In the genomic region with DNA sequence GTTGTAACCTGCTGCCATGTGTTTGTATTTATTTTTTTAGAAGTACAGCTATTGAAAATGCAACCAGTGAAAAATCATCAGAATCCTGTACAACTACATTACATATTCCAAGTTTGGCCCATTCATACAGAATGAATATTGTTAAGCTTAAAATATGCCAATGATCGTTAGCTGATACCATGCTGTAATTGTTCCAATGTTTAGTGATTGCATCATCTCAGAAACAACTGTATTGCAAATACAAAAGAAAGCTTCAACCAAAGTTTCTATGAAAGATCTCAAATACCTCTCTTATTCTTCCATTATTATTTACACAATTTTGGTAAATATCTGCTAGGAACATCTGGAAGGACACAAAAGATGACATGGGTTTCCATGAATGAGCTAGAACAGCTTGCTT, we compare ENCODE assay signal across 17 cellular contexts. TPM values are rescaled to one million over a fixed set of nuclear protein-coding genes. Genes with fewer than 3 reads are reported as not detected.
DNase-seq lines count a peak whose midpoint lies in the region; ATAC-seq and TF ChIP-seq lines count a peak whose summit lies in the region.
"Had no signal": no experiment of that assay in that cellular context is flagged by ENCODE, and none has a peak within 500 bp of the region (broad histone marks: within the 10 kb centered on the region; RNA-seq: fewer than 3 reads in every experiment).

No MANE protein-coding gene starts in this region.

- no peak overlapping the region for H3K18ac ChIP-seq in IMR-90 (ENCODE audit: low read depth, low read length)

- no peak overlapping the region for H2BK15ac ChIP-seq in IMR-90 (ENCODE audit: low read depth, low read length)

- H3K27ac ChIP-seq in IMR-90 (ENCODE audit: insufficient read depth, low read length) (no peak overlapping the region), tibial nerve (no peak overlapping the region)

- no peak overlapping the region for H3K4ac ChIP-seq in IMR-90 (ENCODE audit: low read depth, low read length)

- H2BK120ac ChIP-seq in IMR-90 (ENCODE audit: low read depth, low read length): no peak overlapping the region

- no TSS peak for BruUV-seq in IMR-90 (replicated peaks; lab: Mats Ljungman, UMichigan)

- no peak overlapping the region for H3K23ac ChIP-seq in IMR-90 (ENCODE audit: low read depth, low read length)

- TF ChIP-seq RAD21 in IMR-90 (IDR thresholded peaks at IDR 0.05; ENCODE audit: low read length): no peak

- H3K4me3 ChIP-seq in IMR-90 (ENCODE audit: insufficient read depth, low read depth, low read length) (no peak overlapping the region), adipocyte (ENCODE audit: low read length) (no peak overlapping the region), fibroblast of the aortic adventitia (ENCODE audit: low read depth, low read length) (no peak overlapping the region), tibial nerve (no peak overlapping the region)
- H3K4me3 ChIP-seq: GM23338 had no signal

- ATAC-seq in IMR-90 (ENCODE audit: low read depth) (no peak), GM21717 (IDR thresholded peaks at IDR 0.05; ENCODE audit: unreplicated experiment) (no peak)
- ATAC-seq: GM23338, HCT116 had no signal

- no peak for DNase-seq in IMR-90
- DNase-seq in adipocyte (ENCODE audit: low read depth): peak; percentile 51
- DNase-seq in fibroblast of gingiva (ENCODE audit: low read depth): peak; percentile 65
- peak; percentile 25 for DNase-seq in fibroblast of the aortic adventitia (ENCODE audit: low read depth)
- DNase-seq in dermis blood vessel endothelial cell: no peak
- DNase-seq in erythroblast (lab: John Stamatoyannopoulos, UW): no peak
- no peak for DNase-seq in tibial nerve (ENCODE audit: low spot score in 2 of 2)
- DNase-seq: C1 segment of cervical spinal cord; Calu3; CD4-positive, alpha-beta memory T cell; COR-L47; DMS79 treated with DMSO at 0.1 percent for 48 hours; GF-D8; H9 had no signal

- POLR2A ChIA-PET in IMR-90 (lab: Charles Lee; ENCODE audit: unreplicated experiment): no interaction called here

- H2BK20ac ChIP-seq in IMR-90 (ENCODE audit: low read depth, low read length): no peak overlapping the region

- no peak overlapping the region for H3K9ac ChIP-seq in IMR-90 (ENCODE audit: low read depth, low read length)
- no peak overlapping the region for H3K9ac ChIP-seq in adipocyte (ENCODE audit: low read length)

- H4K20me1 ChIP-seq in IMR-90 (ENCODE audit: insufficient read depth, low read length): no peaks in the 10 kb centered on the region

- H2AK5ac ChIP-seq in IMR-90 (ENCODE audit: low read depth, low read length): no peak overlapping the region

- in situ Hi-C loops in IMR-90 (cut with MboI; ENCODE audit: low sequenced_read_pairs): no loop called here

- H3K79me1 ChIP-seq in IMR-90 (ENCODE audit: low read depth in 1 of 2, low read length in 2 of 2): no peaks in the 10 kb centered on the region

- no peak for TF ChIP-seq CTCF in IMR-90 (conservative IDR thresholded peaks at IDR 0.05; ENCODE audit: low read depth, low read length)
- TF ChIP-seq CTCF in fibroblast of the aortic adventitia (IDR thresholded peaks at IDR 0.05; ENCODE audit: insufficient read depth, low read length): no peak
- TF ChIP-seq CTCF in tibial nerve (IDR thresholded peaks at IDR 0.05): no peak

- H3K9me3 ChIP-seq in IMR-90 (ENCODE audit: control insufficient read depth, insufficient read depth, low read length) (no peaks in the 10 kb centered on the region), adipocyte (ENCODE audit: control insufficient read depth, low read length) (no peaks in the 10 kb centered on the region), tibial nerve (peaks cover 0 to 6% (median 0%) of the 10 kb centered on the region in 4 donors)

- H2BK5ac ChIP-seq in IMR-90 (ENCODE audit: low read depth, low read length, poor library complexity, severe bottlenecking): no peak overlapping the region

- no peak for TF ChIP-seq EP300 in tibial nerve (IDR thresholded peaks at IDR 0.05)

- intact Hi-C loops in IMR-90 (cut with micrococcal nuclease): no loop called here

- H2AFZ ChIP-seq in IMR-90 (replicated peaks; ENCODE audit: low read length, poor library complexity): no peak overlapping the region
- H2AFZ ChIP-seq: GM23338 had no signal

- H3K4me1 ChIP-seq in IMR-90 (ENCODE audit: control insufficient read depth, insufficient read depth, low read length) (no peaks in the 10 kb centered on the region), adipocyte (ENCODE audit: control insufficient read depth, insufficient read depth, low read length) (no peaks in the 10 kb centered on the region), tibial nerve (no peaks in the 10 kb centered on the region)

- dilution Hi-C loops in IMR-90 (cut with HindIII; ENCODE audit: low sequenced_read_pairs, unreplicated experiment): no loop called here

- no peak overlapping the region for H3K56ac ChIP-seq in IMR-90 (ENCODE audit: extremely low read depth, insufficient read depth, low read length)

- H4K8ac ChIP-seq in IMR-90 (ENCODE audit: low read depth in 2 of 2, low read length in 2 of 2): no peak overlapping the region

- H4K91ac ChIP-seq in IMR-90 (ENCODE audit: insufficient read depth, low read depth, low read length): no peak overlapping the region

- no CpG with 5 or more reads among the region's 1 CpG for WGBS in IMR-90 (ENCODE audit: extremely low coverage in 2 of 2, insufficient read length in 1 of 2), 2 experiments
- 32 to 35% methylated on average over 1 of the region's 1 CpG for WGBS in tibial nerve, 2 donors

- no peak overlapping the region for H4K5ac ChIP-seq in IMR-90 (ENCODE audit: low read depth, low read length)

- TF ChIP-seq POLR2A in IMR-90 (IDR thresholded peaks at IDR 0.05; ENCODE audit: low read depth, low read length) (no peak), erythroblast (IDR thresholded peaks at IDR 0.05; ENCODE audit: low read length) (no peak), tibial nerve (IDR thresholded peaks at IDR 0.05) (no peak)

- no peak overlapping the region for H2AK9ac ChIP-seq in IMR-90 (replicated peaks; ENCODE audit: low read depth, low read length, poor library complexity)

- H3K4me2 ChIP-seq in IMR-90 (ENCODE audit: low read depth, low read length): no peak overlapping the region
- H3K4me2 ChIP-seq: GM23338 had no signal

- H3K36me3 ChIP-seq in IMR-90 (ENCODE audit: control insufficient read depth, insufficient read depth, low read length) (no peaks in the 10 kb centered on the region), adipocyte (ENCODE audit: control insufficient read depth, insufficient read depth, low read length, severe bottlenecking) (no peaks in the 10 kb centered on the region), tibial nerve (no peaks in the 10 kb centered on the region)

- CTCF ChIA-PET in IMR-90 (lab: Yijun Ruan, JAX): no interaction called here

- no peak overlapping the region for H3K14ac ChIP-seq in IMR-90 (replicated peaks; ENCODE audit: low read depth, low read length)

- no peaks in the 10 kb centered on the region for H3K27me3 ChIP-seq in IMR-90 (ENCODE audit: control insufficient read depth, insufficient read depth, low read length)
- no peaks in the 10 kb centered on the region for H3K27me3 ChIP-seq in adipocyte (replicated peaks; ENCODE audit: control insufficient read depth, insufficient read depth, low read length)
- no peaks in the 10 kb centered on the region for H3K27me3 ChIP-seq in tibial nerve

- H3K9me1 ChIP-seq in IMR-90 (ENCODE audit: insufficient read depth, low read length): no peaks in the 10 kb centered on the region

TF ChIP-seq in IMR-90, 13 proteins besides CTCF, POLR2A, EP300 and RAD21:
- TF ChIP-seq CHD1 (IDR thresholded peaks at IDR 0.05; ENCODE audit: low read depth, low read length): no peak
- TF ChIP-seq CEBPB (IDR thresholded peaks at IDR 0.05; ENCODE audit: low read depth, low read length): peak; percentile 82

RNA-seq across cellular contexts. Expression of a gene that starts 51.6 kb away (rescaled TPM):
- total RNA-seq in IMR-90 (2012; rRNA removed) (400 and 423 TPM in 2 replicates), fibroblast of the aortic adventitia (ENCODE audit: low replicate concordance) (91.2 and 203 TPM in 2 replicates), dermis blood vessel endothelial cell (49.7 and 115 TPM in 2 replicates), tibial nerve (10 to 100 TPM; 23.9 to 45.2 (median 40.5) TPM)
- polyA plus RNA-seq in IMR-90 (2012; rRNA removed): 105 and 117 TPM in 2 replicates
- 32.8 and 49.6 TPM in 2 replicates for polyA plus RNA-seq in IMR-90 (2012; cell fraction: cytosol; rRNA removed)
- 29.9 and 107 TPM in 2 replicates for polyA plus RNA-seq in IMR-90 (2012; cell fraction: nucleus; rRNA removed; ENCODE audit: low replicate concordance)

Comparison
In these comparisons a context has a peak if more than half of its experiments do, and no peak if none do; other contexts are left out.
1. DNase-seq: peak in adipocyte (single experiment), fibroblast of gingiva (single experiment) and fibroblast of the aortic adventitia (single experiment); none in IMR-90 (single experiment), dermis blood vessel endothelial cell (single experiment), erythroblast (0 of 2) and tibial nerve (0 of 2).